Comparison of ENCODE assay signal across 12 cellular contexts in the genomic region with DNA sequence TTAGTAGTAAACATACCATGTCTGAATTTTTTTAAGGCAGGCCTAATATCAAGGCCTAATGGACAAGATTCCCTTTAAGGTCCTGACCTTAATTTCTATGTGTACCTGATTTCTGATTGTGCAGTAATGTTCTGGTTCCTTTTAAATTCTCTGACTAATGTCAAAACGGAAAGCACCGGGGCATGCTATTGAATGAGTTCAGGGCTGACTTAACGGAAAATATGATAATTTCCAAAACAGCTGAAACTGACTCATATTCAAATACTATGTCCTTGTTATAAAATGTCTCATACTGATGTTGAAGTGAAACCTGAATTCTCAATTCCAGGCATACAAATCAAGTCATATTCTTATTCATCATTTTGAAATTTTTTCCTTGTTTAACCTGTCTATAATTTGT. TPM values are rescaled to one million over a fixed set of nuclear protein-coding genes. Genes with fewer than 3 reads are reported as not detected.
DNase-seq lines count a peak whose midpoint lies in the region; ATAC-seq, FAIRE-seq and TF ChIP-seq lines count a peak whose summit lies in the region.
"Had no signal": no experiment of that assay in that cellular context is flagged by ENCODE, and none has a peak within 500 bp of the region (broad histone marks: within the 10 kb centered on the region; RNA-seq: fewer than 3 reads in every experiment).

No MANE protein-coding gene starts in this region.

- TF ChIP-seq CTCF in endothelial cell of umbilical vein (IDR thresholded peaks at IDR 0.05; ENCODE audit: extremely low read depth in 1 of 2, insufficient read depth in 1 of 2, low read depth in 1 of 2, low read length in 2 of 2) (no peak), right lobe of liver (IDR thresholded peaks at IDR 0.05) (no peak)

- BruUV-seq in endothelial cell of umbilical vein (replicated peaks; lab: Mats Ljungman, UMichigan) = no TSS peak

- H3K9me3 ChIP-seq in endothelial cell of umbilical vein (replicated peaks; ENCODE audit: control insufficient read depth, insufficient read depth, low read length) = no peaks in the 10 kb centered on the region
- H3K9me3 ChIP-seq in HAP-1 = no peaks in the 10 kb centered on the region
- no peaks in the 10 kb centered on the region for H3K9me3 ChIP-seq in right lobe of liver

- DNase-seq in endothelial cell of umbilical vein (ENCODE audit: low read depth, low spot score) (peak; percentile 23), mesenteric fat pad (ENCODE audit: low spot score) (no peak), HEK293T (ENCODE audit: extremely low spot score) (no peak), HAP-1 (ENCODE audit: low spot score in 2 of 2) (no peak), right lobe of liver (no peak)
- DNase-seq: Calu3, NCI-H1092, NCI-H526 treated with DMSO at 0.1 percent for 48 hours had no signal

- ATAC-seq in GM18519 (IDR thresholded peaks at IDR 0.05; ENCODE audit: low FRiP score, unreplicated experiment) = peak; percentile 51
- ATAC-seq in GM19467 (IDR thresholded peaks at IDR 0.05; ENCODE audit: unreplicated experiment) = peak; percentile 75
- peak; percentile 93 for ATAC-seq in HG03432 (IDR thresholded peaks at IDR 0.05; ENCODE audit: unreplicated experiment)
- no peak for ATAC-seq in right lobe of liver

- dilution Hi-C loops in endothelial cell of umbilical vein (cut with MboI; ENCODE audit: extremely low pct_ligation_motif_present, low sequenced_read_pairs) = no loop called here

- WGBS in right lobe of liver (ENCODE audit: insufficient coverage, low coverage, low lambda C conversion rate, missing lambda C conversion rate) = 57% methylated on average over 3 of the region's 3 CpGs

- H3K36me3 ChIP-seq in endothelial cell of umbilical vein (ENCODE audit: control insufficient read depth in 2 of 2, extremely low read depth in 1 of 2, insufficient read depth in 2 of 2, low read length in 2 of 2) (no peaks in the 10 kb centered on the region), HAP-1 (replicated peaks) (no peaks in the 10 kb centered on the region), right lobe of liver (no peaks in the 10 kb centered on the region)

- H3K27me3 ChIP-seq in endothelial cell of umbilical vein (ENCODE audit: control insufficient read depth in 2 of 2, insufficient read depth in 2 of 2, low read length in 2 of 2) = no peaks in the 10 kb centered on the region
- no peaks in the 10 kb centered on the region for H3K27me3 ChIP-seq in HAP-1 (ENCODE audit: low read depth)
- no peaks in the 10 kb centered on the region for H3K27me3 ChIP-seq in right lobe of liver

- no peaks in the 10 kb centered on the region for H4K20me1 ChIP-seq in endothelial cell of umbilical vein (replicated peaks; ENCODE audit: control insufficient read depth, extremely low read depth, insufficient read depth, low read length)

- TF ChIP-seq POLR2A in endothelial cell of umbilical vein (IDR thresholded peaks at IDR 0.05; ENCODE audit: low read depth, low read length) (no peak), right lobe of liver (IDR thresholded peaks at IDR 0.05) (no peak)

- no peaks in the 10 kb centered on the region for H3K79me2 ChIP-seq in endothelial cell of umbilical vein (ENCODE audit: control insufficient read depth, insufficient read depth, low read length)

- CTCF ChIA-PET in endothelial cell of umbilical vein (lab: Charles Lee) (no interaction called here), HEK293T (lab: Yijun Ruan, JAX) (no interaction called here)

- H2AFZ ChIP-seq in endothelial cell of umbilical vein (ENCODE audit: low read depth, low read length) = no peak overlapping the region

- in situ Hi-C loops in HAP-1 (cut with MboI; ENCODE audit: low sequenced_read_pairs) = no loop called here

- no peak overlapping the region for H3K4me2 ChIP-seq in endothelial cell of umbilical vein (ENCODE audit: insufficient read depth, low read length)

- H3K9ac ChIP-seq in endothelial cell of umbilical vein (replicated peaks; ENCODE audit: extremely low read depth, insufficient read depth, low read length) = no peak overlapping the region

- H3K4me1 ChIP-seq in endothelial cell of umbilical vein (ENCODE audit: control insufficient read depth, extremely low read depth, insufficient read depth, low read length) = no peaks in the 10 kb centered on the region
- no peaks in the 10 kb centered on the region for H3K4me1 ChIP-seq in HAP-1
- H3K4me1 ChIP-seq in right lobe of liver = no peaks in the 10 kb centered on the region

- no peaks in the 10 kb centered on the region for H3K9me1 ChIP-seq in endothelial cell of umbilical vein (replicated peaks; ENCODE audit: control insufficient read depth, extremely low read depth, insufficient read depth, low read length)

- FAIRE-seq in endothelial cell of umbilical vein (lab: Jason Lieb, UNC) = no peak

- intact Hi-C loops in endothelial cell of umbilical vein (cut with micrococcal nuclease) = loop anchor here (5.0 kb wide), 1 partner anchor 48 kb away; no protein-coding TSS in a partner anchor
- intact Hi-C loops in right lobe of liver (cut with DNase I) = no loop called here

- H3K4me3 ChIP-seq in endothelial cell of umbilical vein (replicated peaks in 1 of 3; ENCODE audit: insufficient read depth in 1 of 3, low read depth in 1 of 3, low read length in 3 of 3) (no peak overlapping the region), HAP-1 (no peak overlapping the region), right lobe of liver (no peak overlapping the region)

- H3K27ac ChIP-seq in endothelial cell of umbilical vein (ENCODE audit: insufficient read depth, low read depth, low read length) (peak overlapping the region; percentile 23), right lobe of liver (no peak overlapping the region)

- POLR2A ChIA-PET in endothelial cell of umbilical vein (lab: Charles Lee) = no interaction called here
- POLR2A ChIA-PET in HEK293T (lab: Yijun Ruan, JAX) = no interaction called here

TF ChIP-seq in endothelial cell of umbilical vein, 7 proteins besides CTCF, POLR2A, EP300 and RAD21 (continues in another document):
- TF ChIP-seq JUN (IDR thresholded peaks at IDR 0.05; ENCODE audit: borderline replicate concordance, insufficient read depth, insufficient read length, low read depth) (no peak), MYC (IDR thresholded peaks at IDR 0.05; ENCODE audit: low read depth, low read length) (no peak), FOS (IDR thresholded peaks at IDR 0.05; ENCODE audit: borderline replicate concordance, insufficient read depth, low read length) (no peak)

TF ChIP-seq in HEK293T, 16 proteins besides CTCF, POLR2A, EP300 and RAD21 (continues in another document):
- TF ChIP-seq ARNT (IDR thresholded peaks at IDR 0.05) = no peak
- TF ChIP-seq FOXA1 (IDR thresholded peaks at IDR 0.05) = no peak
- TF ChIP-seq BHLHE40 (IDR thresholded peaks at IDR 0.05; ENCODE audit: borderline replicate concordance) = no peak
- no peak for TF ChIP-seq LEF1 (IDR thresholded peaks at IDR 0.05; ENCODE audit: borderline replicate concordance)
- TF ChIP-seq SUZ12 (IDR thresholded peaks at IDR 0.05) = no peak
- TF ChIP-seq CTBP1 (IDR thresholded peaks at IDR 0.05; ENCODE audit: borderline replicate concordance) = no peak

RNA-seq across cellular contexts. Expression of gene TAS2R43, which starts 6.7 kb away (rescaled TPM):
- total RNA-seq in endothelial cell of umbilical vein (0.88 and 1.8 TPM in 2 replicates), mesenteric fat pad (not detected), right lobe of liver (1 to 10 TPM in 2 of 6 experiments, under 1 TPM in 3, not detected in 1; 0.37 to 2.8 (median 0.49) TPM)
- 0.07 TPM in 1 of 2 replicates, not detected in the other for polyA plus RNA-seq in endothelial cell of umbilical vein
- polyA plus RNA-seq in endothelial cell of umbilical vein (2011; cell fraction: cytosol; rRNA removed) = not detected in 2 replicates
- polyA plus RNA-seq in endothelial cell of umbilical vein (2011; cell fraction: nucleus; rRNA removed) = 1.3 and 1.7 TPM in 2 replicates
- polyA plus RNA-seq in endothelial cell of umbilical vein (2012) = not detected in 2 replicates
- polyA minus RNA-seq in endothelial cell of umbilical vein = 0.51 and 2.7 TPM in 2 replicates
- polyA minus RNA-seq in endothelial cell of umbilical vein (2011; cell fraction: cytosol; rRNA and poly(A)+ RNA removed) = not detected
- 18.9 and 30.9 TPM in 2 replicates for polyA minus RNA-seq in endothelial cell of umbilical vein (2011; cell fraction: nucleus; rRNA and poly(A)+ RNA removed)
- total RNA-seq: renal cortical epithelial cell had no signal

RNA-seq across cellular contexts. Expression of gene TAS2R46, which starts 23.3 kb away (rescaled TPM):
- total RNA-seq in endothelial cell of umbilical vein = 1.4 and 2.4 TPM in 2 replicates
- 0.14 TPM in 1 of 2 replicates, not detected in the other for polyA plus RNA-seq in endothelial cell of umbilical vein
- not detected in 2 replicates for polyA plus RNA-seq in endothelial cell of umbilical vein (2011; cell fraction: cytosol; rRNA removed)
- polyA plus RNA-seq in endothelial cell of umbilical vein (2011; cell fraction: nucleus; rRNA removed) = 2.5 and 3.5 TPM in 2 replicates
- 0.20 TPM in 1 of 2 replicates, not detected in the other for polyA plus RNA-seq in endothelial cell of umbilical vein (2012)
- polyA minus RNA-seq in endothelial cell of umbilical vein = 7.9 and 8.4 TPM in 2 replicates
- polyA minus RNA-seq in endothelial cell of umbilical vein (2011; cell fraction: cytosol; rRNA and poly(A)+ RNA removed) = not detected
- 41.0 and 72.6 TPM in 2 replicates for polyA minus RNA-seq in endothelial cell of umbilical vein (2011; cell fraction: nucleus; rRNA and poly(A)+ RNA removed)
- 1.8 TPM for total RNA-seq in mesenteric fat pad
- 1 to 10 TPM in 3 of 6 experiments, under 1 TPM in 3; 0.51 to 2.6 (median 0.88) TPM for total RNA-seq in right lobe of liver

RNA-seq across cellular contexts. Expression of gene TAS2R30, which starts 49.0 kb away (rescaled TPM):
- 3.7 and 5.2 TPM in 2 replicates for total RNA-seq in endothelial cell of umbilical vein
- 0.26 and 0.33 TPM in 2 replicates for polyA plus RNA-seq in endothelial cell of umbilical vein
- not detected in 2 replicates for polyA plus RNA-seq in endothelial cell of umbilical vein (2011; cell fraction: cytosol; rRNA removed)
- polyA plus RNA-seq in endothelial cell of umbilical vein (2011; cell fraction: nucleus; rRNA removed) = 3.3 and 3.9 TPM in 2 replicates
- polyA plus RNA-seq in endothelial cell of umbilical vein (2012) = 0.09 TPM in 1 of 2 replicates, not detected in the other
- 9.4 and 10.3 TPM in 2 replicates for polyA minus RNA-seq in endothelial cell of umbilical vein
- polyA minus RNA-seq in endothelial cell of umbilical vein (2011; cell fraction: cytosol; rRNA and poly(A)+ RNA removed) = not detected
- polyA minus RNA-seq in endothelial cell of umbilical vein (2011; cell fraction: nucleus; rRNA and poly(A)+ RNA removed) = 51.4 and 77.2 TPM in 2 replicates
- total RNA-seq in mesenteric fat pad = 4.1 TPM
- total RNA-seq in right lobe of liver = 1 to 10 TPM; 1.2 to 5.1 (median 2.0) TPM

RNA-seq across cellular contexts. Expression of gene TAS2R31, which starts 54.2 kb away (rescaled TPM):
- 3.2 and 4.3 TPM in 2 replicates for total RNA-seq in endothelial cell of umbilical vein
- 0.12 TPM in 1 of 2 replicates, not detected in the other for polyA plus RNA-seq in endothelial cell of umbilical vein
- not detected in 2 replicates for polyA plus RNA-seq in endothelial cell of umbilical vein (2011; cell fraction: cytosol; rRNA removed)
- polyA plus RNA-seq in endothelial cell of umbilical vein (2011; cell fraction: nucleus; rRNA removed) = 4.2 and 5.4 TPM in 2 replicates
- polyA plus RNA-seq in endothelial cell of umbilical vein (2012) = 0.41 TPM in 1 of 2 replicates, not detected in the other
- 8.0 and 8.1 TPM in 2 replicates for polyA minus RNA-seq in endothelial cell of umbilical vein
- not detected for polyA minus RNA-seq in endothelial cell of umbilical vein (2011; cell fraction: cytosol; rRNA and poly(A)+ RNA removed)
- 61.8 and 79.8 TPM in 2 replicates for polyA minus RNA-seq in endothelial cell of umbilical vein (2011; cell fraction: nucleus; rRNA and poly(A)+ RNA removed)
- total RNA-seq in mesenteric fat pad = 3.7 TPM
- 1 to 10 TPM in 5 of 6 experiments, under 1 TPM in 1; 0.95 to 4.9 (median 2.3) TPM for total RNA-seq in right lobe of liver

Comparison
In these comparisons a context has a peak if more than half of its experiments do, and no peak if none do; other contexts are left out.
1. ATAC-seq: peak in GM18519 (single experiment), GM19467 (single experiment) and HG03432 (single experiment); none in right lobe of liver (0 of 4).